ENCODE assay signal across 19 cellular contexts in the genomic region with DNA sequence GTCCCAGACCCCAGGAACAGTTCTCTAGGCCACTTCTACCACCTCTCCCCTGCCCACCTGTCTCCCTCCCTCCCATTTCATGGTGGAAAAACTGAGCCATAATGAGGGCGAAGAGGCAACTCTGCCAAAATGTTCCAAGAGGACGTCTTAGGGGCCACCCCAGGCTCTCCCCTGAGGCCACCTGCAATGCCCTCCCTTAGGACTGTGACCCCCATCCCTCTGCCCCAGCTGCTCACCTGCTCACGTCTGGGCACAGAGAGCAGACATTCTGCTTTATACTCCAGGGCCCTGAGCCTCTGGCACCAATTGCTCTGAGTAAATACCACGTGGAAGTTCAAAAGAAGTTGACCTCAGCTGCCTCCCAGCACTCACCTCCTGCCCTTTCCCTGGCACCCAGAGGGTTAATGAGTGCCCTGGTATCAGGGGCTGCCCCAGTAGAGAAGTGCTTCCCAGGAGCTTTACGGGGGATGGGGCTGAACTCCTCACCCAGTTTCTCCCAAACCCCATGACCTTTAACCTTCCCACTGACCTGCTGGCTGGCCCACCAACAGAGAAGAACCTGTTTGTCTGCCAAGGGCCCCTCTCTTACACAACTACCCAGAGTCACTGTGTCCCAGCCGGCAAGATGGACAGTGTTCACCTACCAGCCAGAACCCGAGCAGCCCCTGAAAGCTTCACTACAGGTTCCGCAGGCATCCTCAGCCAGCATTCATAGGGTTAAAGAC. TPM values are rescaled to one million over a fixed set of nuclear protein-coding genes. Genes with fewer than 3 reads are reported as not detected.
DNase-seq lines count a peak whose midpoint lies in the region; ATAC-seq, FAIRE-seq and TF ChIP-seq lines count a peak whose summit lies in the region.
"Had no signal": no experiment of that assay in that cellular context is flagged by ENCODE, and none has a peak within 500 bp of the region (broad histone marks: within the 10 kb centered on the region; RNA-seq: fewer than 3 reads in every experiment).

No MANE protein-coding gene starts in this region.

- no peak for TF ChIP-seq POLR2A in GM12892 (IDR thresholded peaks at IDR 0.05; ENCODE audit: low read depth, low read length)

- H2AFZ ChIP-seq in osteoblast (ENCODE audit: low read length), result no peak overlapping the region

- H3K9me3 ChIP-seq in NT2/D1 (ENCODE audit: insufficient read depth, low read length) (no peaks in the 10 kb centered on the region), osteoblast (ENCODE audit: low read depth, low read length) (no peaks in the 10 kb centered on the region)
- H3K9me3 ChIP-seq: A549, BLaER1 had no signal

- H3K9me3 Mint-ChIP-seq in Calu3 (ENCODE audit: low read depth, unreplicated experiment), result no peaks in the 10 kb centered on the region
- H3K9me3 Mint-ChIP-seq in activated naive CD4-positive, alpha-beta T cell treated with anti-CD3 and anti-CD28 coated beads, Interleukin-2, amount 50 U/mL, for 72 hours, result no peaks in the 10 kb centered on the region
- H3K9me3 Mint-ChIP-seq: CD8-positive, alpha-beta T cell; HFFc6 had no signal

- H4K20me1 ChIP-seq in osteoblast (ENCODE audit: insufficient read depth, low read length), result no peaks in the 10 kb centered on the region
- H4K20me1 ChIP-seq: BLaER1 had no signal

- H3K4me1 ChIP-seq in NT2/D1 (ENCODE audit: insufficient read depth, insufficient read length) (peaks cover 8% of the 10 kb centered on the region), osteoblast (ENCODE audit: insufficient read depth, low read length) (peaks cover 37% of the 10 kb centered on the region)

- ATAC-seq in left lobe of liver, result peak; percentile 56
- no peak for ATAC-seq in activated naive CD4-positive, alpha-beta T cell treated with anti-CD3 and anti-CD28 coated beads, Interleukin-2, amount 50 U/mL, for 72 hours
- ATAC-seq: CD8-positive, alpha-beta T cell; Right ventricle myocardium inferior had no signal

- H3K27me3 Mint-ChIP-seq in Calu3 (ENCODE audit: unreplicated experiment), result no peaks in the 10 kb centered on the region

- peak overlapping the region; percentile 9 for H3K4me2 ChIP-seq in osteoblast (ENCODE audit: insufficient read depth, low read length)

- TF ChIP-seq CTCF in osteoblast (IDR thresholded peaks at IDR 0.05; ENCODE audit: extremely low read depth, low read depth, low read length) (no peak), Calu3 (IDR thresholded peaks at IDR 0.05; ENCODE audit: unreplicated experiment) (no peak)

- peaks cover 5% of the 10 kb centered on the region for H3K79me2 ChIP-seq in osteoblast (ENCODE audit: insufficient read depth, low read length)

- H3K36me3 ChIP-seq in NT2/D1 (ENCODE audit: insufficient read depth, insufficient read length, low read length) (no peaks in the 10 kb centered on the region), osteoblast (ENCODE audit: insufficient read depth, low read length) (no peaks in the 10 kb centered on the region)
- H3K36me3 ChIP-seq: BLaER1 had no signal

- no peak overlapping the region for H3K4me3 Mint-ChIP-seq in Calu3 (ENCODE audit: low read depth, unreplicated experiment)
- H3K4me3 Mint-ChIP-seq: CD8-positive, alpha-beta T cell; HFFc6 had no signal

- no peak overlapping the region for H3K27ac Mint-ChIP-seq in Calu3 (ENCODE audit: unreplicated experiment)
- no peak overlapping the region for H3K27ac Mint-ChIP-seq in activated naive CD4-positive, alpha-beta T cell treated with anti-CD3 and anti-CD28 coated beads, Interleukin-2, amount 50 U/mL, for 72 hours
- H3K27ac Mint-ChIP-seq: CD8-positive, alpha-beta T cell had no signal

- FAIRE-seq in GM12892 (lab: Jason Lieb, UNC), result peak; percentile 24
- no peak for FAIRE-seq in HTR-8/SVneo (lab: Jason Lieb, UNC)
- FAIRE-seq: A549 had no signal

- H3K9ac ChIP-seq in NT2/D1 (ENCODE audit: insufficient read length, low read depth), result peak overlapping the region; percentile 36
- H3K9ac ChIP-seq: BLaER1 had no signal

- peaks cover 25% of the 10 kb centered on the region for H3K27me3 ChIP-seq in NT2/D1 (ENCODE audit: insufficient read depth, insufficient read length)
- H3K27me3 ChIP-seq in osteoblast (ENCODE audit: insufficient read depth, low read length), result no peaks in the 10 kb centered on the region
- H3K27me3 ChIP-seq: BLaER1 had no signal

- peaks cover 14% of the 10 kb centered on the region for H3K36me3 Mint-ChIP-seq in Calu3 (ENCODE audit: insufficient read depth, unreplicated experiment)
- H3K36me3 Mint-ChIP-seq in activated naive CD4-positive, alpha-beta T cell treated with anti-CD3 and anti-CD28 coated beads, Interleukin-2, amount 50 U/mL, for 72 hours, result peaks cover 1 to 7% of the 10 kb centered on the region in 2 donors

- CTCF ChIA-PET in Calu3 (lab: Charles Lee), result interaction anchor here (1.5 kb wide), 1 partner anchor 434 kb away, joined by 4 read pairs; no protein-coding TSS in a partner anchor

- DNase-seq in GM12892 (ENCODE audit: insufficient read length) (no peak), NT2/D1 (ENCODE audit: low read depth, low spot score) (no peak), left lobe of liver (ENCODE audit: low spot score) (peak; percentile 94), osteoblast (ENCODE audit: insufficient read length, low spot score, missing footprints) (no peak), Calu3 (no peak), HTR-8/SVneo (ENCODE audit: insufficient read length, low spot score) (no peak)
- no peak for DNase-seq in activated naive CD4-positive, alpha-beta T cell treated with anti-CD3 and anti-CD28 coated beads, Interleukin-2, amount 50 U/mL, for 72 hours (ENCODE audit: low spot score in 2 of 2)
- DNase-seq: CD8-positive, alpha-beta T cell; DND-41; NCI-H1092 treated with DMSO at 0.1 percent for 48 hours; NCI-H146; NCI-H2029 treated with DMSO at 0.1 percent for 48 hours had no signal

- no peak overlapping the region for H3K4me3 ChIP-seq in NT2/D1 (ENCODE audit: insufficient read length, low read depth)
- no peak overlapping the region for H3K4me3 ChIP-seq in osteoblast (ENCODE audit: insufficient read depth, low read length)
- H3K4me3 ChIP-seq: A549, BLaER1 had no signal

- peak overlapping the region; percentile 43 for H3K27ac ChIP-seq in osteoblast (ENCODE audit: low read depth, low read length)
- H3K27ac ChIP-seq: BLaER1 had no signal

- intact Hi-C loops in Calu3 (cut with micrococcal nuclease; ENCODE audit: unreplicated experiment), result loop anchor here (5.0 kb wide), 2 partner anchors 45 to 315 kb away; a partner anchor contains a TSS

- BruUV-seq in Calu3 (replicated peaks; lab: Mats Ljungman, UMichigan), result no TSS peak

- H3K4me1 Mint-ChIP-seq in Calu3 (ENCODE audit: low read depth, unreplicated experiment), result peaks cover 11% of the 10 kb centered on the region

RNA-seq across cellular contexts. Expression of a gene that starts 0.6 kb away (rescaled TPM):
- not detected for polyA plus RNA-seq in GM12892 (2012; ENCODE audit: missing spikeins)
- 757 TPM for total RNA-seq in left lobe of liver
- total RNA-seq in osteoblast, result under 0.01 TPM in 1 of 2 replicates, not detected in the other
- total RNA-seq in Calu3 (2022), result not detected in 2 replicates
- not detected for total RNA-seq in activated naive CD4-positive, alpha-beta T cell treated with anti-CD3 and anti-CD28 coated beads, Interleukin-2, amount 50 U/mL, for 72 hours
- total RNA-seq: CD8-positive, alpha-beta T cell; G401; HFFc6; LHCN-M2; NCI-H460; Right ventricle myocardium inferior had no signal
- polyA plus RNA-seq: A549 had no signal

RNA-seq across cellular contexts. Expression of a gene that starts 4.5 kb away (rescaled TPM):
- polyA plus RNA-seq in GM12892 (2012; ENCODE audit: missing spikeins), result 48.5 TPM
- 53.4 TPM for total RNA-seq in left lobe of liver
- total RNA-seq in osteoblast, result 27.1 and 36.2 TPM in 2 replicates
- total RNA-seq in Calu3 (2022), result 34.5 and 41.5 TPM in 2 replicates
- 10 to 100 TPM; 65.0 to 78.4 TPM for total RNA-seq in activated naive CD4-positive, alpha-beta T cell treated with anti-CD3 and anti-CD28 coated beads, Interleukin-2, amount 50 U/mL, for 72 hours

RNA-seq across cellular contexts. Expression of a gene that starts 19.5 kb away (rescaled TPM):
- polyA plus RNA-seq in GM12892 (2012; ENCODE audit: missing spikeins), result 19.8 TPM
- 4.7 TPM for total RNA-seq in left lobe of liver
- total RNA-seq in osteoblast, result 12.7 and 14.5 TPM in 2 replicates
- 10.4 and 10.9 TPM in 2 replicates for total RNA-seq in Calu3 (2022)
- total RNA-seq in activated naive CD4-positive, alpha-beta T cell treated with anti-CD3 and anti-CD28 coated beads, Interleukin-2, amount 50 U/mL, for 72 hours, result 10 to 100 TPM; 29.3 to 42.9 TPM

RNA-seq across cellular contexts. Expression of a gene that starts 30.8 kb away (rescaled TPM):
- not detected for polyA plus RNA-seq in GM12892 (2012; ENCODE audit: missing spikeins)
- total RNA-seq in left lobe of liver (102 TPM), osteoblast (not detected in 2 replicates), Calu3 (2022) (not detected in 2 replicates)
- total RNA-seq in activated naive CD4-positive, alpha-beta T cell treated with anti-CD3 and anti-CD28 coated beads, Interleukin-2, amount 50 U/mL, for 72 hours, result not detected
- total RNA-seq: CD8-positive, alpha-beta T cell; G401; HFFc6; LHCN-M2; NCI-H460; Right ventricle myocardium inferior had no signal
- polyA plus RNA-seq: A549 had no signal

RNA-seq across cellular contexts. Expression of a gene that starts 37.4 kb away (rescaled TPM):
- not detected for polyA plus RNA-seq in GM12892 (2012; ENCODE audit: missing spikeins)
- total RNA-seq in left lobe of liver (11,492 TPM), osteoblast (not detected in 2 replicates), Calu3 (2022) (not detected in 2 replicates)
- total RNA-seq in activated naive CD4-positive, alpha-beta T cell treated with anti-CD3 and anti-CD28 coated beads, Interleukin-2, amount 50 U/mL, for 72 hours, result not detected
- total RNA-seq: CD8-positive, alpha-beta T cell; G401; HFFc6; LHCN-M2; NCI-H460; Right ventricle myocardium inferior had no signal
- polyA plus RNA-seq: A549 had no signal

Comparison
In these comparisons a context has a peak if more than half of its experiments do, and no peak if none do; other contexts are left out.
1. RNA of a gene that starts 0.6 kb away (total RNA-seq): 757 TPM in left lobe of liver (single experiment); under 0.01 TPM in osteoblast, not detected in Calu3 and not detected in activated naive CD4-positive, alpha-beta T cell treated with anti-CD3 and anti-CD28 coated beads, Interleukin-2, amount 50 U/mL, for 72 hours; every median in the first group is over 100 times any median in the second.